13 cellular contexts compared by ENCODE assay signal in genomic region chr2:112725545-112726457, GRCh38. TPM values are rescaled to one million over a fixed set of nuclear protein-coding genes. Genes with fewer than 3 reads are reported as not detected.
DNase-seq lines count a peak whose midpoint lies in the region; ATAC-seq and TF ChIP-seq lines count a peak whose summit lies in the region.
"Had no signal": no experiment of that assay in that cellular context is flagged by ENCODE, and none has a peak within 500 bp of the region (broad histone marks: within the 10 kb centered on the region; RNA-seq: fewer than 3 reads in every experiment).

No MANE protein-coding gene starts in this region.

- CTCF ChIA-PET in activated CD8-positive, alpha-beta T cell treated with anti-CD3 and anti-CD28 coated beads for 36 hours (lab: Charles Lee), result interaction anchor here (0.6 to 10.8 kb wide), 59 partner anchors 8 to 505 kb away, joined by 3 to 291 read pairs (median 5); partner anchors contain the start of genes CHCHD5 and SLC20A1

- H3K4me3 ChIP-seq in GM12864 (ENCODE audit: low read depth, low read length), result no peak overlapping the region; the same call in 1 of the 2 replicates

- no peaks in the 10 kb centered on the region for H3K36me3 Mint-ChIP-seq in activated CD8-positive, alpha-beta T cell treated with anti-CD3 and anti-CD28 coated beads for 36 hours (ENCODE audit: low read depth)
- H3K36me3 Mint-ChIP-seq: brain, naive B cell, type B pancreatic cell had no signal

- H3K9me3 Mint-ChIP-seq in activated CD8-positive, alpha-beta T cell treated with anti-CD3 and anti-CD28 coated beads for 36 hours, result no peaks in the 10 kb centered on the region
- H3K9me3 Mint-ChIP-seq: brain, naive B cell, type B pancreatic cell had no signal

- POLR2A ChIA-PET in activated CD8-positive, alpha-beta T cell treated with anti-CD3 and anti-CD28 coated beads for 36 hours (lab: Charles Lee), result interaction anchor here (0.8 to 1.8 kb wide), 7 partner anchors 11 to 160 kb away, joined by 3 to 6 read pairs (median 4); no protein-coding TSS in a partner anchor

- no peaks in the 10 kb centered on the region for H3K27me3 Mint-ChIP-seq in activated CD8-positive, alpha-beta T cell treated with anti-CD3 and anti-CD28 coated beads for 36 hours

- no peak for DNase-seq in GM12864 (ENCODE audit: low read depth)
- DNase-seq in activated CD8-positive, alpha-beta T cell treated with anti-CD3 and anti-CD28 coated beads for 36 hours, result no peak
- no peak for DNase-seq in hepatic stellate cell (ENCODE audit: low spot score)
- no peak for DNase-seq in D341Med (ENCODE audit: low spot score)
- no peak for DNase-seq in KG1 (lab: John Stamatoyannopoulos, UW)

- no peak overlapping the region for H3K4me3 Mint-ChIP-seq in activated CD8-positive, alpha-beta T cell treated with anti-CD3 and anti-CD28 coated beads for 36 hours
- H3K4me3 Mint-ChIP-seq: brain, type B pancreatic cell had no signal

- no peak overlapping the region for H3K27ac Mint-ChIP-seq in activated CD8-positive, alpha-beta T cell treated with anti-CD3 and anti-CD28 coated beads for 36 hours
- H3K27ac Mint-ChIP-seq: type B pancreatic cell had no signal

- peak; percentile 24 for TF ChIP-seq CTCF in GM12864 (IDR thresholded peaks at IDR 0.05; ENCODE audit: low read depth, low read length, missing control alignments)
- no peak for TF ChIP-seq CTCF in activated CD8-positive, alpha-beta T cell treated with anti-CD3 and anti-CD28 coated beads for 36 hours (IDR thresholded peaks at IDR 0.05)

- intact Hi-C loops in activated CD8-positive, alpha-beta T cell treated with anti-CD3 and anti-CD28 coated beads for 36 hours (cut with micrococcal nuclease), result loop anchor here (1.0 kb wide), 1 partner anchor 126 kb away; no protein-coding TSS in a partner anchor

- H3K4me1 Mint-ChIP-seq in activated CD8-positive, alpha-beta T cell treated with anti-CD3 and anti-CD28 coated beads for 36 hours (ENCODE audit: low read depth), result peaks cover 3% of the 10 kb centered on the region

- ATAC-seq in GM21423 (IDR thresholded peaks at IDR 0.05; ENCODE audit: unreplicated experiment) (peak; percentile 39), HG03442 (IDR thresholded peaks at IDR 0.05; ENCODE audit: unreplicated experiment) (peak; percentile 45), esophagus mucosa (peak; percentile 50)
- no peak for ATAC-seq in activated CD8-positive, alpha-beta T cell treated with anti-CD3 and anti-CD28 coated beads for 36 hours

RNA-seq across cellular contexts. Expression of gene NT5DC4, which starts 5.0 kb away (rescaled TPM):
- not detected for total RNA-seq in esophagus mucosa
- not detected for total RNA-seq in activated CD8-positive, alpha-beta T cell treated with anti-CD3 and anti-CD28 coated beads for 36 hours
- total RNA-seq: activated CD8-positive, alpha-beta memory T cell treated with anti-CD3 and anti-CD28 coated beads for 36 hours; glomerular endothelial cell had no signal

RNA-seq across cellular contexts. Expression of gene CKAP2L, which starts 38.6 kb away (rescaled TPM):
- 14.0 TPM for total RNA-seq in esophagus mucosa
- total RNA-seq in activated CD8-positive, alpha-beta T cell treated with anti-CD3 and anti-CD28 coated beads for 36 hours, result 10 to 100 TPM; 24.5 to 30.5 TPM

RNA-seq across cellular contexts. Expression of gene IL1A, which starts 58.5 kb away (rescaled TPM):
- total RNA-seq in esophagus mucosa, result 9.4 TPM
- total RNA-seq in activated CD8-positive, alpha-beta T cell treated with anti-CD3 and anti-CD28 coated beads for 36 hours, result under 1 TPM; 0.69 to 0.99 TPM
